13 cellular contexts compared by ENCODE assay signal in genomic region chr16:6573577-6573976, GRCh38.
DNase-seq lines count a peak whose midpoint lies in the region; ATAC-seq and TF ChIP-seq lines count a peak whose summit lies in the region.
"Had no signal": no experiment of that assay in that cellular context is flagged by ENCODE, and none has a peak within 500 bp of the region (broad histone marks: within the 10 kb centered on the region; RNA-seq: fewer than 3 reads in every experiment).

No MANE protein-coding gene starts in this region.

- no peaks in the 10 kb centered on the region for H3K9me3 Mint-ChIP-seq in neural crest cell
- H3K9me3 Mint-ChIP-seq in activated CD8-positive, alpha-beta memory T cell treated with anti-CD3 and anti-CD28 coated beads, Interleukin-2, amount 10 ng/mL, durations not matched to agents 7 days and 5 days (ENCODE audit: low read depth), result peaks cover 3% of the 10 kb centered on the region

- TF ChIP-seq CTCF in MM.1S (IDR thresholded peaks at IDR 0.05; ENCODE audit: low read length) (no peak), neural crest cell (conservative IDR thresholded peaks at IDR 0.05) (peak; percentile 58), vagina (IDR thresholded peaks at IDR 0.05) (no peak)

- H3K36me3 Mint-ChIP-seq in neural crest cell (ENCODE audit: low read depth), result no peaks in the 10 kb centered on the region
- no peaks in the 10 kb centered on the region for H3K36me3 Mint-ChIP-seq in activated CD8-positive, alpha-beta memory T cell treated with anti-CD3 and anti-CD28 coated beads, Interleukin-2, amount 10 ng/mL, durations not matched to agents 7 days and 5 days

- no peaks in the 10 kb centered on the region for H3K27me3 ChIP-seq in MM.1S (replicated peaks; ENCODE audit: insufficient read depth, low read length)
- no peaks in the 10 kb centered on the region for H3K27me3 ChIP-seq in vagina
- H3K27me3 ChIP-seq: BLaER1 treated with 17β-estradiol and CSF1 and Interleukin-3, amounts not matched to agents 10 nM and 100 nM; foreskin keratinocyte had no signal

- no peak overlapping the region for H2AFZ ChIP-seq in MM.1S (ENCODE audit: low read length)

- no peak overlapping the region for H3K9ac ChIP-seq in MM.1S (ENCODE audit: low read length)
- H3K9ac ChIP-seq: BLaER1 treated with 17β-estradiol and CSF1 and Interleukin-3, amounts not matched to agents 10 nM and 100 nM; KMS-11 had no signal

- no peaks in the 10 kb centered on the region for H3K4me1 ChIP-seq in MM.1S (ENCODE audit: low read length)
- no peaks in the 10 kb centered on the region for H3K4me1 ChIP-seq in vagina
- H3K4me1 ChIP-seq: foreskin keratinocyte had no signal

- H3K79me2 ChIP-seq in MM.1S (ENCODE audit: low read length), result no peaks in the 10 kb centered on the region

- H3K4me3 ChIP-seq in MM.1S (ENCODE audit: low read length) (no peak overlapping the region), vagina (no peak overlapping the region)
- H3K4me3 ChIP-seq: BLaER1 treated with 17β-estradiol and CSF1 and Interleukin-3, amounts not matched to agents 10 nM and 100 nM had no signal

- H3K27ac Mint-ChIP-seq in neural crest cell (ENCODE audit: unreplicated experiment), result no peak overlapping the region
- H3K27ac Mint-ChIP-seq in activated CD8-positive, alpha-beta memory T cell treated with anti-CD3 and anti-CD28 coated beads, Interleukin-2, amount 10 ng/mL, durations not matched to agents 7 days and 5 days, result no peak overlapping the region
- H3K27ac Mint-ChIP-seq: activated T-helper 17 cell treated with anti-CD3 and anti-CD28 coated beads, Interleukin-2, amount 50 U/mL, for 72 hours; stimulated activated naive CD8-positive, alpha-beta T cell treated with anti-CD3 and anti-CD28 coated beads, Interleukin-15, Interleukin-2, amounts not matched to agents 100 ng/mL and 50 ng/mL, for 24 hours had no signal

- no peak for TF ChIP-seq POLR2A in vagina (IDR thresholded peaks at IDR 0.05)

- H3K9me3 ChIP-seq in MM.1S (replicated peaks; ENCODE audit: insufficient read depth, low read length) (no peaks in the 10 kb centered on the region), vagina (no peaks in the 10 kb centered on the region)
- H3K9me3 ChIP-seq: BLaER1 treated with 17β-estradiol and CSF1 and Interleukin-3, amounts not matched to agents 10 nM and 100 nM had no signal

- H3K36me3 ChIP-seq in MM.1S (replicated peaks; ENCODE audit: insufficient read depth, low read length), result no peaks in the 10 kb centered on the region
- no peaks in the 10 kb centered on the region for H3K36me3 ChIP-seq in vagina
- H3K36me3 ChIP-seq: BLaER1 treated with 17β-estradiol and CSF1 and Interleukin-3, amounts not matched to agents 10 nM and 100 nM had no signal

- intact Hi-C loops in vagina (cut with DNase I), result no loop called here

- no peaks in the 10 kb centered on the region for H3K9me2 ChIP-seq in MM.1S (replicated peaks; ENCODE audit: insufficient read depth, low read length)

- peaks cover 39% of the 10 kb centered on the region for H3K27me3 Mint-ChIP-seq in neural crest cell (ENCODE audit: low read depth)
- no peaks in the 10 kb centered on the region for H3K27me3 Mint-ChIP-seq in activated CD8-positive, alpha-beta memory T cell treated with anti-CD3 and anti-CD28 coated beads, Interleukin-2, amount 10 ng/mL, durations not matched to agents 7 days and 5 days
- H3K27me3 Mint-ChIP-seq: activated T-helper 17 cell treated with anti-CD3 and anti-CD28 coated beads, Interleukin-2, amount 50 U/mL, for 72 hours; stimulated activated naive CD8-positive, alpha-beta T cell treated with anti-CD3 and anti-CD28 coated beads, Interleukin-15, Interleukin-2, amounts not matched to agents 100 ng/mL and 50 ng/mL, for 24 hours had no signal

- H3K4me1 Mint-ChIP-seq in neural crest cell, result peaks cover 4% of the 10 kb centered on the region
- H3K4me1 Mint-ChIP-seq in activated CD8-positive, alpha-beta memory T cell treated with anti-CD3 and anti-CD28 coated beads, Interleukin-2, amount 10 ng/mL, durations not matched to agents 7 days and 5 days, result no peaks in the 10 kb centered on the region
- H3K4me1 Mint-ChIP-seq: activated T-helper 17 cell treated with anti-CD3 and anti-CD28 coated beads, Interleukin-2, amount 50 U/mL, for 72 hours had no signal

- DNase-seq in D341Med (ENCODE audit: low spot score) (peak; percentile 86), MM.1S (peak; percentile 8), caudate nucleus (lab: John Stamatoyannopoulos, UW) (peak in 58 of 61 donors; percentile 9 to 89 (median 52)), neural crest cell (ENCODE audit: low read depth, low spot score) (peak; percentile 28), HuH-7.5 (ENCODE audit: low spot score) (no peak), vagina (ENCODE audit: extremely low spot score in 2 of 2) (no peak), NCI-H128 (lab: John Stamatoyannopoulos, UW; ENCODE audit: unreplicated experiment) (no peak)
- no peak for DNase-seq in activated CD8-positive, alpha-beta memory T cell treated with anti-CD3 and anti-CD28 coated beads, Interleukin-2, amount 10 ng/mL, durations not matched to agents 7 days and 5 days
- DNase-seq: foreskin keratinocyte had no signal

- no peaks in the 10 kb centered on the region for H4K20me1 ChIP-seq in MM.1S (ENCODE audit: insufficient read depth, low read length)
- H4K20me1 ChIP-seq: BLaER1 treated with 17β-estradiol and CSF1 and Interleukin-3, amounts not matched to agents 10 nM and 100 nM had no signal

- no peak for ATAC-seq in activated CD8-positive, alpha-beta memory T cell treated with anti-CD3 and anti-CD28 coated beads, Interleukin-2, amount 10 ng/mL, durations not matched to agents 7 days and 5 days
- ATAC-seq: activated T-helper 17 cell treated with anti-CD3 and anti-CD28 coated beads, Interleukin-2, amount 50 U/mL, for 72 hours; foreskin keratinocyte had no signal

- no peaks in the 10 kb centered on the region for H3F3A ChIP-seq in MM.1S (ENCODE audit: insufficient read depth, low read length)

- H3K4me3 Mint-ChIP-seq in neural crest cell, result no peak overlapping the region
- H3K4me3 Mint-ChIP-seq in activated CD8-positive, alpha-beta memory T cell treated with anti-CD3 and anti-CD28 coated beads, Interleukin-2, amount 10 ng/mL, durations not matched to agents 7 days and 5 days, result no peak overlapping the region
- H3K4me3 Mint-ChIP-seq: activated T-helper 17 cell treated with anti-CD3 and anti-CD28 coated beads, Interleukin-2, amount 50 U/mL, for 72 hours; stimulated activated naive CD8-positive, alpha-beta T cell treated with anti-CD3 and anti-CD28 coated beads, Interleukin-15, Interleukin-2, amounts not matched to agents 100 ng/mL and 50 ng/mL, for 24 hours had no signal

- CTCF ChIA-PET in activated CD8-positive, alpha-beta memory T cell treated with anti-CD3 and anti-CD28 coated beads, Interleukin-2, amount 10 ng/mL, durations not matched to agents 7 days and 5 days (lab: Charles Lee), result no interaction called here

- H3K4me2 ChIP-seq in MM.1S (ENCODE audit: low read depth, low read length), result no peak overlapping the region
- H3K4me2 ChIP-seq: BLaER1 treated with 17β-estradiol and CSF1 and Interleukin-3, amounts not matched to agents 10 nM and 100 nM; KMS-11 had no signal

- H3K27ac ChIP-seq in MM.1S (ENCODE audit: low read length) (no peak overlapping the region), caudate nucleus (ENCODE audit: low read depth, low read length) (no peak overlapping the region), vagina (no peak overlapping the region)
- H3K27ac ChIP-seq: BLaER1 treated with 17β-estradiol and CSF1 and Interleukin-3, amounts not matched to agents 10 nM and 100 nM; foreskin keratinocyte; KMS-11 had no signal

Comparison
In these comparisons a context has a peak if more than half of its experiments do, and no peak if none do; other contexts are left out.
1. DNase-seq: peak in D341Med (single experiment), MM.1S (single experiment), caudate nucleus (58 of 61) and neural crest cell (single experiment); none in HuH-7.5 (single experiment), activated CD8-positive, alpha-beta memory T cell treated with anti-CD3 and anti-CD28 coated beads, Interleukin-2, amount 10 ng/mL, durations not matched to agents 7 days and 5 days (single experiment), vagina (0 of 2) and NCI-H128 (single experiment).